In the genomic region with DNA sequence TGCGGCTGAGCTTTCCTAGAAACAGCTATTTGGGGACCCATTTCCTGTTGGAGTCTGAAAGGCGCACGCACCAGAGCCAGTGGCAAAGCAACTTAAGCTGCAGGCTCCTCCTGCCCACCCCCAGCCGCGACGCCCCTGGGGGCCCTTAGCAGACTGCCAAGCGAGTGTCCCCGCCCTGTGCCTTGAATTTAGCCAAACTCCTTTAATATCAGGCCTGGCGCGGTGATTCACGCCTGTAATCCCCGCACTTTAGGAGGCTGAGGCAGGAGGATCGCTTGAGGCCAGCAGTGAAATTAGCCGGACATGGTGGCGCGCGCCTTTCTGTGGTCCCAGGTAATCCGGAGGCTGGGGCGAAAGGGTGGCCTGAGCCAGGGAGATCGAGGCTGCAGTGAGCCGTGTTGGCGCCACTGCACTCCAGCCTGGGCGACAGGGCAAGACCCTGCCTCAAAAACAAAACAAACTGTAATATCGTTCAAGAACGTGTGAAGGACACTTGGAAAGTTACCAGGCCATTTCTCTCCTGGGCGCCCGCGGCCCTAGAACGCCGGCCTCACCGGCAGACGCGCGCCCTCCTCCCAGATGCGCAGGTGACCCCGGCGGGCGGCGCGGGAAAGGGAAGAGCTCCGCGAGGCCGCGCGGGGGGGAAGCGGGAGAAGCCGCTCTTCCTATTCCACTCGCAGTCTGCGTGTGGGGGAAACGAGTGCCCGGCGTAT, we compare ENCODE assay signal across 8 cellular contexts. TPM values are rescaled to one million over a fixed set of nuclear protein-coding genes. Genes with fewer than 3 reads are reported as not detected.
DNase-seq lines count a peak whose midpoint lies in the region; ATAC-seq and TF ChIP-seq lines count a peak whose summit lies in the region.

No MANE protein-coding gene starts in this region.

- TF ChIP-seq CTCF in activated B cell treated with CpG ODN at 0.5 μM for 24 hours (IDR thresholded peaks at IDR 0.05) (no peak), fibroblast of the aortic adventitia (IDR thresholded peaks at IDR 0.05; ENCODE audit: insufficient read depth, low read length) (no peak), osteoblast (IDR thresholded peaks at IDR 0.05; ENCODE audit: extremely low read depth, low read depth, low read length) (no peak)

- peak overlapping the region; percentile 49 for H3K27ac ChIP-seq in osteoblast (ENCODE audit: low read depth, low read length)

- peaks cover 20% of the 10 kb centered on the region for H3K4me1 ChIP-seq in osteoblast (ENCODE audit: insufficient read depth, low read length)

- peak overlapping the region; percentile 86 for H2AFZ ChIP-seq in osteoblast (ENCODE audit: low read length)

- intact Hi-C loops in activated B cell treated with CpG ODN at 0.5 μM for 24 hours (cut with micrococcal nuclease): loop anchor here (5.0 kb wide), 1 partner anchor 313 kb away; the partner anchor contains the start of gene IQGAP2

- peaks cover 43% of the 10 kb centered on the region for H3K27me3 Mint-ChIP-seq in activated B cell treated with CpG ODN at 0.5 μM for 24 hours

- peaks cover 9% of the 10 kb centered on the region for H3K27me3 ChIP-seq in osteoblast (ENCODE audit: insufficient read depth, low read length)

- peaks cover 38% of the 10 kb centered on the region for H3K79me2 ChIP-seq in osteoblast (ENCODE audit: insufficient read depth, low read length)

- POLR2A ChIA-PET in activated B cell treated with CpG ODN at 0.5 μM for 24 hours (lab: Charles Lee): no interaction called here

- H3K4me2 ChIP-seq in osteoblast (ENCODE audit: insufficient read depth, low read length): peak overlapping the region; percentile 97

- H3K4me3 ChIP-seq in fibroblast of the aortic adventitia (ENCODE audit: low read depth, low read length) (peak overlapping the region; percentile 95), osteoblast (ENCODE audit: insufficient read depth, low read length) (peak overlapping the region; percentile 95)

- no peaks in the 10 kb centered on the region for H3K36me3 ChIP-seq in osteoblast (ENCODE audit: insufficient read depth, low read length)

- H4K20me1 ChIP-seq in osteoblast (ENCODE audit: insufficient read depth, low read length): peaks cover 3% of the 10 kb centered on the region

- no peaks in the 10 kb centered on the region for H3K36me3 Mint-ChIP-seq in activated B cell treated with CpG ODN at 0.5 μM for 24 hours (ENCODE audit: low read depth)

- no peak overlapping the region for H3K27ac Mint-ChIP-seq in activated B cell treated with CpG ODN at 0.5 μM for 24 hours

- no peaks in the 10 kb centered on the region for H3K9me3 Mint-ChIP-seq in activated B cell treated with CpG ODN at 0.5 μM for 24 hours

- H3K4me3 Mint-ChIP-seq in activated B cell treated with CpG ODN at 0.5 μM for 24 hours: peak overlapping the region; percentile 80

- peaks cover 25% of the 10 kb centered on the region for H3K4me1 Mint-ChIP-seq in activated B cell treated with CpG ODN at 0.5 μM for 24 hours

- CTCF ChIA-PET in activated B cell treated with CpG ODN at 0.5 μM for 24 hours (lab: Charles Lee): interaction anchor here (1.3 kb wide), 1 partner anchor 60 kb away, joined by 5 read pairs; no protein-coding TSS in a partner anchor

- peak; percentile 17 to 28 for DNase-seq in stimulated activated CD4-positive, alpha-beta T cell treated with anti-CD3 and anti-CD28 coated beads, Interleukin-2, amount 100 ng/mL, for 24 hours
- DNase-seq in stimulated activated CD4-positive, alpha-beta T cell treated with anti-CD3 and anti-CD28 coated beads, Interleukin-1b, Interleukin-23, amount 100 ng/mL, for 48 hours: no peak
- DNase-seq in activated B cell treated with CpG ODN at 0.5 μM for 24 hours (no peak), fibroblast of the aortic adventitia (ENCODE audit: low read depth) (no peak), osteoblast (ENCODE audit: insufficient read length, low spot score, missing footprints) (peak; percentile 84), dedifferentiated amniotic fluid mesenchymal stem cell (ENCODE audit: extremely low spot score) (no peak), NCI-H524 treated with DMSO at 0.1 percent for 48 hours (lab: John Stamatoyannopoulos, UW) (no peak)

- H3K9me3 ChIP-seq in osteoblast (ENCODE audit: low read depth, low read length): no peaks in the 10 kb centered on the region

- ATAC-seq in activated B cell treated with CpG ODN at 0.5 μM for 24 hours (ENCODE audit: low read depth) (no peak), GM21360 (IDR thresholded peaks at IDR 0.05; ENCODE audit: unreplicated experiment) (no peak)

RNA-seq across cellular contexts. Expression of gene F2R, which starts 1.0 kb away (rescaled TPM):
- total RNA-seq in activated B cell treated with CpG ODN at 0.5 μM for 24 hours (0.18 and 0.20 TPM in 2 replicates), fibroblast of the aortic adventitia (ENCODE audit: low replicate concordance) (75.1 and 184 TPM in 2 replicates), osteoblast (38.7 and 41.0 TPM in 2 replicates)

Comparison
In these comparisons a context has a peak if more than half of its experiments do, and no peak if none do; other contexts are left out.
1. DNase-seq: peak in stimulated activated CD4-positive, alpha-beta T cell treated with anti-CD3 and anti-CD28 coated beads, Interleukin-2, amount 100 ng/mL, for 24 hours (2 of 2) and osteoblast (single experiment); none in stimulated activated CD4-positive, alpha-beta T cell treated with anti-CD3 and anti-CD28 coated beads, Interleukin-1b, Interleukin-23, amount 100 ng/mL, for 48 hours (single experiment), activated B cell treated with CpG ODN at 0.5 μM for 24 hours (single experiment), fibroblast of the aortic adventitia (single experiment), dedifferentiated amniotic fluid mesenchymal stem cell (single experiment) and NCI-H524 treated with DMSO at 0.1 percent for 48 hours (single experiment).
2. RNA of gene F2R, which starts 1.0 kb away (total RNA-seq): 75.1 to 184 TPM in fibroblast of the aortic adventitia and 38.7 to 41.0 TPM in osteoblast; 0.18 to 0.20 TPM in activated B cell treated with CpG ODN at 0.5 μM for 24 hours; every median in the first group is over 10 times any median in the second.